ENCODE assay signal across 33 cellular contexts in the genomic region with DNA sequence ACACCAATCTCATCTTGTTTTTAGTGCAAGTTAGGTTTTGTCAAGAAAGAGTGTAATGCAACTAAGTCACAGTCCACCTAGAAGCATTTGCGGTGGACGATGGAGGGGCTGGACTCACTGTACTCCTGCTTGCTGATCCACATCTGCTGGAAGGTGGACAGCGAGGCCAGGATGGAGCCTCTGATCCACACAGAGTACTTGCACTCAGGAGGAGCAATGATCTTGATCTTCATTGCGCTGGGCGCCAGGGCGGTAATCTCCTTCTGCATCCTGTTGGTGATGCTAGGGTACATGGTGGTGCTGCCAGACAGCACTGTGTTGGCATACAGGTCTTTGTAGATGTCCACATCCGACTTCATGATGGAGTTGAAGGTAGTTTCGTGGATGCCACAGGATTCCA. TPM values are rescaled to one million over a fixed set of nuclear protein-coding genes. Genes with fewer than 3 reads are reported as not detected.
"Had no signal": no experiment of that assay in that cellular context is flagged by ENCODE, and none has a peak within 500 bp of the region (broad histone marks: within the 10 kb centered on the region; RNA-seq: fewer than 3 reads in every experiment).

No MANE protein-coding gene starts in this region.

- H3K9me3 ChIP-seq: ascending aorta had no signal

- H3K27ac ChIP-seq: ascending aorta, cardiac muscle cell, VCaP had no signal

- FAIRE-seq: bronchial epithelial cell, TTC549 had no signal

- DNase-seq: activated B cell treated with CpG ODN at 0.5 μM for 24 hours; activated CD4-positive, alpha-beta memory T cell treated with anti-CD3 and anti-CD28 coated beads, Interleukin-2, amount 10 ng/mL, durations not matched to agents 7 days and 5 days; activated CD4-positive, alpha-beta T cell treated with anti-CD3 and anti-CD28 coated beads for 36 hours; activated CD4-positive, alpha-beta T cell treated with anti-CD3 and anti-CD28 coated beads for 48 hours; activated CD4-positive, alpha-beta T cell treated with anti-CD3 and anti-CD28 coated beads, Interleukin-2, amount 10 ng/mL, durations not matched to agents 7 days and 5 days; activated CD4-positive, alpha-beta T cell treated with anti-CD3 and anti-CD28 coated beads, Interleukin-2, amount 50 U/mL, for 48 hours; activated CD4-positive, CD25-positive, alpha-beta regulatory T cell treated with anti-CD3 and anti-CD28 coated beads, Interleukin-2, amount 50 U/mL, for 72 hours; activated CD8-positive, alpha-beta memory T cell treated with anti-CD3 and anti-CD28 coated beads for 24 hours; activated CD8-positive, alpha-beta memory T cell treated with anti-CD3 and anti-CD28 coated beads, Interleukin-2, amount 10 ng/mL, durations not matched to agents 7 days and 5 days; activated CD8-positive, alpha-beta memory T cell treated with anti-CD3 and anti-CD28 coated beads, Interleukin-2, amount 50 U/mL, for 48 hours; activated CD8-positive, alpha-beta T cell treated with anti-CD3 and anti-CD28 coated beads, Interleukin-2, amount 10 ng/mL, durations not matched to agents 7 days and 5 days; activated effector memory CD4-positive, alpha-beta T cell treated with Interleukin-2 at 50 U/mL for 16 hours; activated gamma-delta T cell; activated naive CD4-positive, alpha-beta T cell treated with anti-CD3 and anti-CD28 coated beads, Interleukin-2, amount 10 ng/mL, durations not matched to agents 7 days and 5 days; activated naive CD4-positive, alpha-beta T cell treated with Interleukin-2 at 50 U/mL for 16 hours; activated naive CD8-positive, alpha-beta T cell treated with anti-CD3 and anti-CD28 coated beads, Interleukin-2, amount 10 ng/mL, durations not matched to agents 7 days and 5 days; activated naive CD8-positive, alpha-beta T cell treated with anti-CD3 and anti-CD28 coated beads, Interleukin-2, amount 50 U/mL, for 24 hours; activated T-cell treated with anti-CD3 and anti-CD28 coated beads, Interleukin-2, amount 50 U/mL, for 24 hours; activated T-cell treated with anti-CD3 and anti-CD28 coated beads, Interleukin-2, amount 50 U/mL, for 48 hours; amygdala; anterior cingulate cortex; caudate nucleus; cerebellar nuclear complex; T-helper 1 cell; T-helper 2 cell; T-helper 9 cell had no signal

- H3K27me3 ChIP-seq: ascending aorta, cardiac muscle cell had no signal

- H3K4me3 ChIP-seq: ascending aorta, cardiac muscle cell had no signal

- H3K36me3 ChIP-seq: ascending aorta, cardiac muscle cell had no signal

RNA-seq across cellular contexts. Expression of gene SPZ1, which starts 20.2 kb away (rescaled TPM):
- total RNA-seq: activated B cell treated with CpG ODN at 0.5 μM for 24 hours; activated CD4-positive, alpha-beta memory T cell treated with anti-CD3 and anti-CD28 coated beads, Interleukin-2, amount 10 ng/mL, durations not matched to agents 7 days and 5 days; activated CD4-positive, alpha-beta T cell treated with anti-CD3 and anti-CD28 coated beads for 36 hours; activated CD4-positive, alpha-beta T cell treated with anti-CD3 and anti-CD28 coated beads, Interleukin-2, amount 10 ng/mL, durations not matched to agents 7 days and 5 days; activated CD8-positive, alpha-beta memory T cell treated with anti-CD3 and anti-CD28 coated beads, Interleukin-2, amount 10 ng/mL, durations not matched to agents 7 days and 5 days; activated CD8-positive, alpha-beta T cell treated with anti-CD3 and anti-CD28 coated beads, Interleukin-2, amount 10 ng/mL, durations not matched to agents 7 days and 5 days; activated naive CD8-positive, alpha-beta T cell treated with anti-CD3 and anti-CD28 coated beads, Interleukin-2, amount 10 ng/mL, durations not matched to agents 7 days and 5 days; activated T-helper 2 cell treated with anti-CD3 and anti-CD28 coated beads, Interferon-gamma antibody, Interleukin-2, Interleukin-4, amounts not matched to agents 10 μg/mL and 5 μg/mL and 100 μg/mL, durations not matched to agents 14 hours and 24 hours and 36 hours; ascending aorta; bronchial epithelial cell; cardiac muscle cell had no signal
- polyA plus RNA-seq: adipose tissue, cardiac muscle cell had no signal
